In the genomic region with DNA sequence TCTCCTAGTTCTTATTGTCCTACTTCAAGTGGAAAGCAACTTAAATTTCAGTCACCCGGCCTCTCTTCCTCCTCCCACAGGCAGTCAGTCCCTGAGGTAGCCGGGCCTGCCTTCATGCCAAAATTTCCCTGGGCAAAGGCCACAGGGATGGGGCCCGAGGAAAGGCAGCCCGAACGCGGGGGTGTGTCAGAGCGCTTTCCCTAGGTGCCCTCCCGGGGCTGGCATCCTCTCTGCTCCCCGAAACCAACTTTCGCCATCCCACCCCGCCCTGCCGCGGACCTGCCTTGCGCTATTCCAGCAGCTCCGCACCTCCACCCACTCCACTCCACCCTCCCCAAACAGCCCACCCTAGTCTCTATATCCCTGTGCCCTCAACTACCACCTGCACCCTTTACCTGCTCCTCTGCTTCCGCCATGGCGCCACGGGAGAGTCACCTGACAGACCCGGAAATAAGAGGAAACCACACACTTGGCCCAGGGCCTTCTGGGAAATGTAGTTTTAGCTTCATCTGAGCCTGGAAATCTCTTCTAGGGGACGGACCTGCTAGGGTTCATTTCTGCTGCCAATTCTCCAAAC, we compare ENCODE assay signal across 1 cellular context.
A peak's percentile ranks its signal among the peaks of the same experiment; 100 is the strongest.
TF ChIP-seq lines count a peak whose summit lies in the region.

A gene (minus strand): TSS at position 433 of the 577 bp plus-strand sequence. CDS start 17 bp downstream, at position 416.

TF ChIP-seq in H1, 55 proteins besides CTCF, POLR2A, EP300 and RAD21:
- no peak for TF ChIP-seq FOSL1 (IDR thresholded peaks at IDR 0.05; ENCODE audit: insufficient read depth, low read depth, low read length)
- peak; percentile 88 for TF ChIP-seq TAF1 (IDR thresholded peaks at IDR 0.05; ENCODE audit: low read depth, low read length)
- TF ChIP-seq, protein P1, sequence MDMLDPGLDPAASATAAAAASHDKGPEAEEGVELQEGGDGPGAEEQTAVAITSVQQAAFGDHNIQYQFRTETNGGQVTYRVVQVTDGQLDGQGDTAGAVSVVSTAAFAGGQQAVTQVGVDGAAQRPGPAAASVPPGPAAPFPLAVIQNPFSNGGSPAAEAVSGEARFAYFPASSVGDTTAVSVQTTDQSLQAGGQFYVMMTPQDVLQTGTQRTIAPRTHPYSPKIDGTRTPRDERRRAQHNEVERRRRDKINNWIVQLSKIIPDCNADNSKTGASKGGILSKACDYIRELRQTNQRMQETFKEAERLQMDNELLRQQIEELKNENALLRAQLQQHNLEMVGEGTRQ (IDR thresholded peaks at IDR 0.05; ENCODE audit: low read length), result peak; percentile 92
- peak; percentile 61; the same call in 1 of the 2 replicates for TF ChIP-seq POLR2AphosphoS5 (IDR thresholded peaks at IDR 0.05; ENCODE audit: low read depth, low read length)
- peak; percentile 95 for TF ChIP-seq YY1 (IDR thresholded peaks at IDR 0.05; ENCODE audit: low read depth, low read length)
- no peak for TF ChIP-seq MAFK (IDR thresholded peaks at IDR 0.05; ENCODE audit: low read depth, low read length)
- peak; percentile 60; the same call in 1 of the 2 replicates for TF ChIP-seq CREB1 (IDR thresholded peaks at IDR 0.05)
- peak; percentile 90 for TF ChIP-seq SIX5 (IDR thresholded peaks at IDR 0.05; ENCODE audit: low read depth, low read length)
- no peak for TF ChIP-seq CHD2 (IDR thresholded peaks at IDR 0.05; ENCODE audit: low read length)
- TF ChIP-seq ZNF274 (IDR thresholded peaks at IDR 0.05; ENCODE audit: borderline replicate concordance, extremely low read depth, low read length), result no peak
- no peak for TF ChIP-seq EZH2 (IDR thresholded peaks at IDR 0.05; ENCODE audit: low read depth, low read length, severe bottlenecking)
- TF ChIP-seq, protein P2, sequence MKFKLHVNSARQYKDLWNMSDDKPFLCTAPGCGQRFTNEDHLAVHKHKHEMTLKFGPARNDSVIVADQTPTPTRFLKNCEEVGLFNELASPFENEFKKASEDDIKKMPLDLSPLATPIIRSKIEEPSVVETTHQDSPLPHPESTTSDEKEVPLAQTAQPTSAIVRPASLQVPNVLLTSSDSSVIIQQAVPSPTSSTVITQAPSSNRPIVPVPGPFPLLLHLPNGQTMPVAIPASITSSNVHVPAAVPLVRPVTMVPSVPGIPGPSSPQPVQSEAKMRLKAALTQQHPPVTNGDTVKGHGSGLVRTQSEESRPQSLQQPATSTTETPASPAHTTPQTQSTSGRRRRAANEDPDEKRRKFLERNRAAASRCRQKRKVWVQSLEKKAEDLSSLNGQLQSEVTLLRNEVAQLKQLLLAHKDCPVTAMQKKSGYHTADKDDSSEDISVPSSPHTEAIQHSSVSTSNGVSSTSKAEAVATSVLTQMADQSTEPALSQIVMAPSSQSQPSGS (IDR thresholded peaks at IDR 0.05; ENCODE audit: low read length), result no peak
- no peak for TF ChIP-seq SP2 (IDR thresholded peaks at IDR 0.05; ENCODE audit: low read length)
- TF ChIP-seq, protein P3, sequence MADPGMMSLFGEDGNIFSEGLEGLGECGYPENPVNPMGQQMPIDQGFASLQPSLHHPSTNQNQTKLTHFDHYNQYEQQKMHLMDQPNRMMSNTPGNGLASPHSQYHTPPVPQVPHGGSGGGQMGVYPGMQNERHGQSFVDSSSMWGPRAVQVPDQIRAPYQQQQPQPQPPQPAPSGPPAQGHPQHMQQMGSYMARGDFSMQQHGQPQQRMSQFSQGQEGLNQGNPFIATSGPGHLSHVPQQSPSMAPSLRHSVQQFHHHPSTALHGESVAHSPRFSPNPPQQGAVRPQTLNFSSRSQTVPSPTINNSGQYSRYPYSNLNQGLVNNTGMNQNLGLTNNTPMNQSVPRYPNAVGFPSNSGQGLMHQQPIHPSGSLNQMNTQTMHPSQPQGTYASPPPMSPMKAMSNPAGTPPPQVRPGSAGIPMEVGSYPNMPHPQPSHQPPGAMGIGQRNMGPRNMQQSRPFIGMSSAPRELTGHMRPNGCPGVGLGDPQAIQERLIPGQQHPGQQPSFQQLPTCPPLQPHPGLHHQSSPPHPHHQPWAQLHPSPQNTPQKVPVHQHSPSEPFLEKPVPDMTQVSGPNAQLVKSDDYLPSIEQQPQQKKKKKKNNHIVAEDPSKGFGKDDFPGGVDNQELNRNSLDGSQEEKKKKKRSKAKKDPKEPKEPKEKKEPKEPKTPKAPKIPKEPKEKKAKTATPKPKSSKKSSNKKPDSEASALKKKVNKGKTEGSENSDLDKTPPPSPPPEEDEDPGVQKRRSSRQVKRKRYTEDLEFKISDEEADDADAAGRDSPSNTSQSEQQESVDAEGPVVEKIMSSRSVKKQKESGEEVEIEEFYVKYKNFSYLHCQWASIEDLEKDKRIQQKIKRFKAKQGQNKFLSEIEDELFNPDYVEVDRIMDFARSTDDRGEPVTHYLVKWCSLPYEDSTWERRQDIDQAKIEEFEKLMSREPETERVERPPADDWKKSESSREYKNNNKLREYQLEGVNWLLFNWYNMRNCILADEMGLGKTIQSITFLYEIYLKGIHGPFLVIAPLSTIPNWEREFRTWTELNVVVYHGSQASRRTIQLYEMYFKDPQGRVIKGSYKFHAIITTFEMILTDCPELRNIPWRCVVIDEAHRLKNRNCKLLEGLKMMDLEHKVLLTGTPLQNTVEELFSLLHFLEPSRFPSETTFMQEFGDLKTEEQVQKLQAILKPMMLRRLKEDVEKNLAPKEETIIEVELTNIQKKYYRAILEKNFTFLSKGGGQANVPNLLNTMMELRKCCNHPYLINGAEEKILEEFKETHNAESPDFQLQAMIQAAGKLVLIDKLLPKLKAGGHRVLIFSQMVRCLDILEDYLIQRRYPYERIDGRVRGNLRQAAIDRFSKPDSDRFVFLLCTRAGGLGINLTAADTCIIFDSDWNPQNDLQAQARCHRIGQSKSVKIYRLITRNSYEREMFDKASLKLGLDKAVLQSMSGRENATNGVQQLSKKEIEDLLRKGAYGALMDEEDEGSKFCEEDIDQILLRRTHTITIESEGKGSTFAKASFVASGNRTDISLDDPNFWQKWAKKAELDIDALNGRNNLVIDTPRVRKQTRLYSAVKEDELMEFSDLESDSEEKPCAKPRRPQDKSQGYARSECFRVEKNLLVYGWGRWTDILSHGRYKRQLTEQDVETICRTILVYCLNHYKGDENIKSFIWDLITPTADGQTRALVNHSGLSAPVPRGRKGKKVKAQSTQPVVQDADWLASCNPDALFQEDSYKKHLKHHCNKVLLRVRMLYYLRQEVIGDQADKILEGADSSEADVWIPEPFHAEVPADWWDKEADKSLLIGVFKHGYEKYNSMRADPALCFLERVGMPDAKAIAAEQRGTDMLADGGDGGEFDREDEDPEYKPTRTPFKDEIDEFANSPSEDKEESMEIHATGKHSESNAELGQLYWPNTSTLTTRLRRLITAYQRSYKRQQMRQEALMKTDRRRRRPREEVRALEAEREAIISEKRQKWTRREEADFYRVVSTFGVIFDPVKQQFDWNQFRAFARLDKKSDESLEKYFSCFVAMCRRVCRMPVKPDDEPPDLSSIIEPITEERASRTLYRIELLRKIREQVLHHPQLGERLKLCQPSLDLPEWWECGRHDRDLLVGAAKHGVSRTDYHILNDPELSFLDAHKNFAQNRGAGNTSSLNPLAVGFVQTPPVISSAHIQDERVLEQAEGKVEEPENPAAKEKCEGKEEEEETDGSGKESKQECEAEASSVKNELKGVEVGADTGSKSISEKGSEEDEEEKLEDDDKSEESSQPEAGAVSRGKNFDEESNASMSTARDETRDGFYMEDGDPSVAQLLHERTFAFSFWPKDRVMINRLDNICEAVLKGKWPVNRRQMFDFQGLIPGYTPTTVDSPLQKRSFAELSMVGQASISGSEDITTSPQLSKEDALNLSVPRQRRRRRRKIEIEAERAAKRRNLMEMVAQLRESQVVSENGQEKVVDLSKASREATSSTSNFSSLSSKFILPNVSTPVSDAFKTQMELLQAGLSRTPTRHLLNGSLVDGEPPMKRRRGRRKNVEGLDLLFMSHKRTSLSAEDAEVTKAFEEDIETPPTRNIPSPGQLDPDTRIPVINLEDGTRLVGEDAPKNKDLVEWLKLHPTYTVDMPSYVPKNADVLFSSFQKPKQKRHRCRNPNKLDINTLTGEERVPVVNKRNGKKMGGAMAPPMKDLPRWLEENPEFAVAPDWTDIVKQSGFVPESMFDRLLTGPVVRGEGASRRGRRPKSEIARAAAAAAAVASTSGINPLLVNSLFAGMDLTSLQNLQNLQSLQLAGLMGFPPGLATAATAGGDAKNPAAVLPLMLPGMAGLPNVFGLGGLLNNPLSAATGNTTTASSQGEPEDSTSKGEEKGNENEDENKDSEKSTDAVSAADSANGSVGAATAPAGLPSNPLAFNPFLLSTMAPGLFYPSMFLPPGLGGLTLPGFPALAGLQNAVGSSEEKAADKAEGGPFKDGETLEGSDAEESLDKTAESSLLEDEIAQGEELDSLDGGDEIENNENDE (IDR thresholded peaks at IDR 0.05; ENCODE audit: insufficient replicate concordance, low read length), result no peak
- TF ChIP-seq SAP30 (IDR thresholded peaks at IDR 0.05; ENCODE audit: insufficient read depth, insufficient replicate concordance, low read length), result peak; percentile 85
- peak; percentile 54; the same call in 1 of the 2 replicates for TF ChIP-seq SP4 (IDR thresholded peaks at IDR 0.05; ENCODE audit: low read length)
- no peak for TF ChIP-seq CBX5 (IDR thresholded peaks at IDR 0.05; ENCODE audit: low read depth, low read length)
- peak; percentile 72; the same call in 1 of the 2 replicates for TF ChIP-seq KDM5A (IDR thresholded peaks at IDR 0.05; ENCODE audit: low read length)
- no peak for TF ChIP-seq TCF12 (IDR thresholded peaks at IDR 0.05; ENCODE audit: low read depth, low read length)
- no peak; the same call in 1 of the 2 replicates for TF ChIP-seq RBBP5 (IDR thresholded peaks at IDR 0.05; ENCODE audit: borderline replicate concordance, low read depth, low read length)
- peak; percentile 51 for TF ChIP-seq TAF7 (optimal IDR thresholded peaks at IDR 0.05; ENCODE audit: borderline replicate concordance, low read depth, low read length)
- TF ChIP-seq GABPA (IDR thresholded peaks at IDR 0.05; ENCODE audit: borderline replicate concordance, insufficient read depth, low read length), result no peak
- TF ChIP-seq SRF (IDR thresholded peaks at IDR 0.05; ENCODE audit: low read depth, low read length), result no peak
- no peak for TF ChIP-seq SP1 (IDR thresholded peaks at IDR 0.05; ENCODE audit: low read depth, low read length)
- no peak for TF ChIP-seq JUN (IDR thresholded peaks at IDR 0.05; ENCODE audit: low read depth, low read length)
- no peak for TF ChIP-seq BRCA1 (IDR thresholded peaks at IDR 0.05; ENCODE audit: low read depth, low read length)
- TF ChIP-seq, protein P4, sequence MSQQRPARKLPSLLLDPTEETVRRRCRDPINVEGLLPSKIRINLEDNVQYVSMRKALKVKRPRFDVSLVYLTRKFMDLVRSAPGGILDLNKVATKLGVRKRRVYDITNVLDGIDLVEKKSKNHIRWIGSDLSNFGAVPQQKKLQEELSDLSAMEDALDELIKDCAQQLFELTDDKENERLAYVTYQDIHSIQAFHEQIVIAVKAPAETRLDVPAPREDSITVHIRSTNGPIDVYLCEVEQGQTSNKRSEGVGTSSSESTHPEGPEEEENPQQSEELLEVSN (IDR thresholded peaks at IDR 0.05), result no peak
- TF ChIP-seq SIN3A (conservative IDR thresholded peaks at IDR 0.05 in 1 of 2, IDR thresholded peaks at IDR 0.05 in 1 of 2; ENCODE audit: low read depth in 1 of 2, low read length in 2 of 2), result peak; percentile 76 to 97; a peak in 3 of 4 replicates
- TF ChIP-seq RXRA (IDR thresholded peaks at IDR 0.05; ENCODE audit: insufficient read depth, low read depth, low read length), result no peak
- peak in 1 of 2 experiments; percentile 69; a peak in 2 of 4 replicates for TF ChIP-seq HDAC2 (IDR thresholded peaks at IDR 0.05; ENCODE audit: borderline replicate concordance in 1 of 2, low read depth in 2 of 2, low read length in 2 of 2)
- TF ChIP-seq BACH1 (IDR thresholded peaks at IDR 0.05; ENCODE audit: low read length), result no peak
- TF ChIP-seq NANOG (IDR thresholded peaks at IDR 0.05; ENCODE audit: insufficient read depth, low read depth, low read length, poor library complexity, severe bottlenecking), result no peak
- no peak for TF ChIP-seq CEBPB (IDR thresholded peaks at IDR 0.05; ENCODE audit: low read depth, low read length)
- no peak for TF ChIP-seq SUZ12 (IDR thresholded peaks at IDR 0.05; ENCODE audit: low read length)
- no peak for TF ChIP-seq POU5F1 (IDR thresholded peaks at IDR 0.05; ENCODE audit: low read depth, low read length)
- peak; percentile 86 for TF ChIP-seq ASH2L (IDR thresholded peaks at IDR 0.05; ENCODE audit: low read length)
- no peak for TF ChIP-seq GTF2F1 (IDR thresholded peaks at IDR 0.05; ENCODE audit: borderline replicate concordance, low read depth, low read length)
- peak; percentile 71; the same call in 1 of the 2 replicates for TF ChIP-seq TBP (IDR thresholded peaks at IDR 0.05; ENCODE audit: low read depth, low read length)
- TF ChIP-seq SIRT6 (IDR thresholded peaks at IDR 0.05; ENCODE audit: low read length), result no peak
- TF ChIP-seq EGR1 (IDR thresholded peaks at IDR 0.05; ENCODE audit: borderline replicate concordance, low read depth, low read length), result peak; percentile 63; the same call in 1 of the 2 replicates
- TF ChIP-seq, protein P5, sequence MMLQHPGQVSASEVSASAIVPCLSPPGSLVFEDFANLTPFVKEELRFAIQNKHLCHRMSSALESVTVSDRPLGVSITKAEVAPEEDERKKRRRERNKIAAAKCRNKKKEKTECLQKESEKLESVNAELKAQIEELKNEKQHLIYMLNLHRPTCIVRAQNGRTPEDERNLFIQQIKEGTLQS (IDR thresholded peaks at IDR 0.05; ENCODE audit: insufficient read depth, low read depth, low read length), result peak; percentile 78
- no peak for TF ChIP-seq CTBP2 (IDR thresholded peaks at IDR 0.05; ENCODE audit: borderline replicate concordance, insufficient read depth, insufficient read length, low read length)
- TF ChIP-seq BCL11A (IDR thresholded peaks at IDR 0.05; ENCODE audit: low read depth in 2 of 2, low read length in 2 of 2), result no peak
- TF ChIP-seq, protein P6, sequence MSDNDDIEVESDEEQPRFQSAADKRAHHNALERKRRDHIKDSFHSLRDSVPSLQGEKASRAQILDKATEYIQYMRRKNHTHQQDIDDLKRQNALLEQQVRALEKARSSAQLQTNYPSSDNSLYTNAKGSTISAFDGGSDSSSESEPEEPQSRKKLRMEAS (IDR thresholded peaks at IDR 0.05), result 0 out of 2 replicates have a peak, but pooled peaks have one; percentile 28
- no peak for TF ChIP-seq CBX8 (IDR thresholded peaks at IDR 0.05; ENCODE audit: borderline replicate concordance, low read depth, low read length)
- no peak for TF ChIP-seq RFX5 (IDR thresholded peaks at IDR 0.05; ENCODE audit: borderline replicate concordance, low read depth, low read length)
- TF ChIP-seq HDAC6 (IDR thresholded peaks at IDR 0.05; ENCODE audit: low read depth, low read length), result no peak
- TF ChIP-seq CHD1 (IDR thresholded peaks at IDR 0.05; ENCODE audit: low read depth, low read length), result no peak
- no peak for TF ChIP-seq RNF2 (IDR thresholded peaks at IDR 0.05; ENCODE audit: borderline replicate concordance, low read depth, low read length, missing control alignments, poor library complexity, severe bottlenecking)
- TF ChIP-seq KDM4A (IDR thresholded peaks at IDR 0.05; ENCODE audit: low read depth, low read length, severe bottlenecking), result peak; percentile 74
- TF ChIP-seq PHF8 (conservative IDR thresholded peaks at IDR 0.05; ENCODE audit: low read depth, low read length), result peak; percentile 76
TF ChIP-seq in H1: peak in this region for 19.
